ENCODE assay signal across 13 cellular contexts in the genomic region with DNA sequence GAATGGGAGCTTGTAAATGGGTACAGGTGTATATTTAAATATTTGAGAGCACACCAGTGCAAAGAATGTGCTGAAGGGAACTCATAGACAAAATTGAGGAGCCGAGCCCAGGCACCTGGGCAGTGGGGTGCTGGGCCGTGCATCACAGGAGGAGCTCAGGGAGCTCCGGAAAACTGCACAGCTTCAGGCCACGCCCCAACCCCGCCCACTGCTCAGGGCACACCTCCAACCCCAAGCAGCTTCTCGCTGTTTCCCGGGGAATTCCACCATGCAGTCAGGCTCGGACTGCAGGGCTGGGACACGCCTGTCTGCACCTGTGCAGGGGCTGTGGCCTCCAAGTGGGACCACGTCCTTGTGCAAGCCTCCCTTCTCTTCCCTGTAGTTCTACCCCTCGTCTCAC.
DNase-seq lines count a peak whose midpoint lies in the region; ATAC-seq and TF ChIP-seq lines count a peak whose summit lies in the region.
"Had no signal": no experiment of that assay in that cellular context is flagged by ENCODE, and none has a peak within 500 bp of the region (broad histone marks: within the 10 kb centered on the region; RNA-seq: fewer than 3 reads in every experiment).

No MANE protein-coding gene starts in this region.

- in situ Hi-C loops in gastrocnemius medialis (cut with MboI; ENCODE audit: low sequenced_read_pairs in 4 of 4) = no loop called here

- no peaks in the 10 kb centered on the region for H3K9me3 ChIP-seq in Peyer's patch
- no peaks in the 10 kb centered on the region for H3K9me3 ChIP-seq in gastrocnemius medialis

- H3K27ac ChIP-seq in Peyer's patch = no peak overlapping the region
- H3K27ac ChIP-seq in gastrocnemius medialis = peak overlapping the region; percentile 71 to 93 (median 86)

- ATAC-seq in left cardiac atrium (peak in 1 of 2 donors; percentile 54), gastrocnemius medialis (no peak), HG03175 (IDR thresholded peaks at IDR 0.05; ENCODE audit: unreplicated experiment) (no peak)

- intact Hi-C loops in left cardiac atrium (cut with DNase I) (no loop called here), gastrocnemius medialis (cut with DNase I; ENCODE audit: low total_unique reads) (no loop called here)

- H3K4me3 ChIP-seq in Peyer's patch = no peak overlapping the region
- H3K4me3 ChIP-seq in gastrocnemius medialis = no peak overlapping the region

- H3K4me1 ChIP-seq in Peyer's patch (peaks cover 0 to 3% (median 0%) of the 10 kb centered on the region in 4 donors), gastrocnemius medialis (peaks cover under 1 to 16% of the 10 kb centered on the region in 2 donors)

- H3K27me3 ChIP-seq in Peyer's patch (no peaks in the 10 kb centered on the region), gastrocnemius medialis (no peaks in the 10 kb centered on the region)

- DNase-seq in NCI-H2196 (lab: John Stamatoyannopoulos, UW; ENCODE audit: unreplicated experiment) = peak; percentile 8
- no peak for DNase-seq in NCI-H2196 treated with DMSO at 0.1 percent for 48 hours (lab: John Stamatoyannopoulos, UW; ENCODE audit: unreplicated experiment)
- DNase-seq in Peyer's patch = peak in 2 of 3 donors; percentile 73 to 82
- peak; percentile 29 for DNase-seq in left cardiac atrium
- peak in 1 of 2 donors; percentile 42 for DNase-seq in gastrocnemius medialis
- DNase-seq in SIG-M5 treated with dmso at 0.1 percent for 504 hours (lab: John Stamatoyannopoulos, UW; ENCODE audit: unreplicated experiment) = no peak
- DNase-seq in SIG-M5 (lab: John Stamatoyannopoulos, UW) = no peak
- DNase-seq: effector CD4-positive, alpha-beta T cell; GOT3; KG1; SHP77 treated with DMSO at 0.1 percent for 48 hours; stimulated activated CD4-positive, alpha-beta T cell treated with anti-CD3 and anti-CD28 coated beads, Interleukin-2, amount 100 ng/mL, for 48 hours had no signal

- TF ChIP-seq CTCF in Peyer's patch (IDR thresholded peaks at IDR 0.05) = no peak
- TF ChIP-seq CTCF in gastrocnemius medialis (IDR thresholded peaks at IDR 0.05 in 4 of 5, conservative IDR thresholded peaks at IDR 0.05 in 1 of 5) = no peak

- no peak for TF ChIP-seq POLR2A in Peyer's patch (IDR thresholded peaks at IDR 0.05)
- no peak for TF ChIP-seq POLR2A in gastrocnemius medialis (IDR thresholded peaks at IDR 0.05)

- H3K36me3 ChIP-seq in Peyer's patch = peaks cover 0 to 47% (median 0%) of the 10 kb centered on the region in 3 donors
- peaks cover 0 to 54% of the 10 kb centered on the region in 2 donors for H3K36me3 ChIP-seq in gastrocnemius medialis

Comparison
In these comparisons a context has a peak if more than half of its experiments do, and no peak if none do; other contexts are left out.
1. DNase-seq: peak in NCI-H2196 (single experiment), Peyer's patch (2 of 3) and left cardiac atrium (single experiment); none in NCI-H2196 treated with DMSO at 0.1 percent for 48 hours (single experiment), SIG-M5 treated with dmso at 0.1 percent for 504 hours (single experiment) and SIG-M5 (single experiment).
2. H3K27ac ChIP-seq: peak in gastrocnemius medialis (4 of 4); none in Peyer's patch (0 of 4).